ENCODE assay signal across 12 cellular contexts in genomic region chr15:89551502-89551901, GRCh38. TPM values are rescaled to one million over a fixed set of nuclear protein-coding genes. Genes with fewer than 3 reads are reported as not detected.
A peak's percentile ranks its signal among the peaks of the same experiment; 100 is the strongest.
DNase-seq lines count a peak whose midpoint lies in the region; ATAC-seq and TF ChIP-seq lines count a peak whose summit lies in the region.
"Had no signal": no experiment of that assay in that cellular context is flagged by ENCODE, and none has a peak within 500 bp of the region (broad histone marks: within the 10 kb centered on the region; RNA-seq: fewer than 3 reads in every experiment).

No MANE protein-coding gene starts in this region.

- H3K9me3 Mint-ChIP-seq in CD14-positive monocyte = peaks cover 0 to 5% (median 2%) of the 10 kb centered on the region in 7 donors

- H3K9me3 ChIP-seq in BE2C = no peaks in the 10 kb centered on the region

- TF ChIP-seq CTCF in CD14-positive monocyte (IDR thresholded peaks at IDR 0.05) (no peak), BE2C (IDR thresholded peaks at IDR 0.05; ENCODE audit: low read depth, low read length) (no peak)

- peaks cover 10% of the 10 kb centered on the region for H3K4me1 Mint-ChIP-seq in CD14-positive monocyte

- H3K36me3 Mint-ChIP-seq in CD14-positive monocyte = no peaks in the 10 kb centered on the region

- no peak overlapping the region for H3K4me3 Mint-ChIP-seq in CD14-positive monocyte

- no peak overlapping the region for H3K4me3 ChIP-seq in BE2C (ENCODE audit: low read depth, low read length)
- H3K4me3 ChIP-seq: cardiac muscle cell, heart left ventricle had no signal

- H3K4me1 ChIP-seq in BE2C = no peaks in the 10 kb centered on the region
- H3K4me1 ChIP-seq: heart left ventricle had no signal

- H3K27ac Mint-ChIP-seq in CD14-positive monocyte = peak overlapping the region in 5 of 7 donors; percentile 29 to 71 (median 57)

- intact Hi-C loops in CD14-positive monocyte (cut with micrococcal nuclease) = loop anchor here in 1 of 2 donors (10.0 kb wide), 1 partner anchor 197 kb away; no protein-coding TSS in a partner anchor

- peaks cover 2 to 11% (median 3%) of the 10 kb centered on the region in 3 donors for H3K27me3 Mint-ChIP-seq in CD14-positive monocyte (ENCODE audit: low read depth in 3 of 3)

- DNase-seq in CD14-positive monocyte (ENCODE audit: low spot score) (no peak), SKM-1 treated with dmso at 0.1 percent for 144 hours (lab: John Stamatoyannopoulos, UW; ENCODE audit: unreplicated experiment) (peak; percentile 70), BE2C (no peak), NCI-H1694 treated with DMSO at 0.1 percent for 48 hours (lab: John Stamatoyannopoulos, UW) (no peak), GM03348 (ENCODE audit: low spot score) (no peak), activated gamma-delta T cell (lab: John Stamatoyannopoulos, UW) (no peak)
- DNase-seq: activated CD8-positive, alpha-beta memory T cell treated with anti-CD3 and anti-CD28 coated beads for 24 hours; heart left ventricle; NCI-H1417 had no signal

- H3K27me3 ChIP-seq in BE2C = no peaks in the 10 kb centered on the region
- H3K27me3 ChIP-seq: cardiac muscle cell had no signal

- ATAC-seq in GM19463 (IDR thresholded peaks at IDR 0.05; ENCODE audit: unreplicated experiment) (peak; percentile 85), HG03108 (IDR thresholded peaks at IDR 0.05; ENCODE audit: unreplicated experiment) (peak; percentile 66)
- ATAC-seq: heart left ventricle had no signal

- H3K36me3 ChIP-seq in BE2C = no peaks in the 10 kb centered on the region
- H3K36me3 ChIP-seq: cardiac muscle cell, heart left ventricle had no signal

RNA-seq across cellular contexts. Expression of gene TICRR, which starts 23.8 kb away (rescaled TPM):
- polyA plus RNA-seq in CD14-positive monocyte = not detected
- polyA plus RNA-seq in BE2C (2012; ENCODE audit: insufficient read depth, insufficient read length, low read depth) = 4.0 TPM

RNA-seq across cellular contexts. Expression of gene RHCG, which starts 55.1 kb away (rescaled TPM):
- polyA plus RNA-seq in CD14-positive monocyte = not detected
- not detected for polyA plus RNA-seq in BE2C (2012; ENCODE audit: insufficient read depth, insufficient read length, low read depth)
